ENCODE assay signal across 15 cellular contexts in genomic region chr6:35722121-35722761, GRCh38. TPM values are rescaled to one million over a fixed set of nuclear protein-coding genes. Genes with fewer than 3 reads are reported as not detected.
DNase-seq lines count a peak whose midpoint lies in the region; ATAC-seq and TF ChIP-seq lines count a peak whose summit lies in the region.
"Had no signal": no experiment of that assay in that cellular context is flagged by ENCODE, and none has a peak within 500 bp of the region (broad histone marks: within the 10 kb centered on the region; RNA-seq: fewer than 3 reads in every experiment).

No MANE protein-coding gene starts in this region.

- peak overlapping the region; percentile 83 for H3K27ac Mint-ChIP-seq in activated naive CD4-positive, alpha-beta T cell treated with anti-CD3 and anti-CD28 coated beads, Interleukin-2, amount 10 ng/mL, durations not matched to agents 7 days and 5 days
- H3K27ac Mint-ChIP-seq in nephron progenitor cell = no peak overlapping the region

- peak overlapping the region in 3 of 4 donors; percentile 53 to 100 (median 99) for H3K27ac ChIP-seq in upper lobe of left lung

- no peak for TF ChIP-seq POLR2A in upper lobe of left lung (IDR thresholded peaks at IDR 0.05)

- ATAC-seq in upper lobe of left lung (ENCODE audit: low FRiP score in 2 of 2) (no peak), GM19395 (IDR thresholded peaks at IDR 0.05; ENCODE audit: unreplicated experiment) (no peak), esophagus mucosa (no peak)
- ATAC-seq: stimulated activated naive CD8-positive, alpha-beta T cell treated with anti-CD3 and anti-CD28 coated beads, Interleukin-15, amount 100 ng/mL, for 72 hours had no signal

- DNase-seq in activated naive CD4-positive, alpha-beta T cell treated with anti-CD3 and anti-CD28 coated beads, Interleukin-2, amount 10 ng/mL, durations not matched to agents 7 days and 5 days = no peak
- DNase-seq in activated naive CD4-positive, alpha-beta T cell treated with anti-CD3 and anti-CD28 coated beads, Interleukin-2, amount 50 U/mL, for 16 hours = no peak
- DNase-seq in fibroblast of gingiva (ENCODE audit: low read depth) (peak; percentile 28), nephron progenitor cell (no peak), upper lobe of left lung (no peak)
- no peak for DNase-seq in stimulated activated CD8-positive, alpha-beta memory T cell treated with anti-CD3 and anti-CD28 coated beads, Interleukin-4, amount 100 ng/mL, for 48 hours
- DNase-seq: DND-41; immature natural killer cell; MV-4-11; NCI-H510A; stimulated activated naive CD8-positive, alpha-beta T cell treated with anti-CD3 and anti-CD28 coated beads, Interleukin-15, amount 100 ng/mL, for 72 hours; T-helper 9 cell had no signal

- H3K9me3 ChIP-seq in upper lobe of left lung = no peaks in the 10 kb centered on the region

- no peaks in the 10 kb centered on the region for H3K36me3 Mint-ChIP-seq in activated naive CD4-positive, alpha-beta T cell treated with anti-CD3 and anti-CD28 coated beads, Interleukin-2, amount 10 ng/mL, durations not matched to agents 7 days and 5 days
- H3K36me3 Mint-ChIP-seq in nephron progenitor cell (ENCODE audit: low read depth) = no peaks in the 10 kb centered on the region
- H3K36me3 Mint-ChIP-seq: immature natural killer cell had no signal

- H3K4me1 Mint-ChIP-seq in activated naive CD4-positive, alpha-beta T cell treated with anti-CD3 and anti-CD28 coated beads, Interleukin-2, amount 10 ng/mL, durations not matched to agents 7 days and 5 days = peaks cover 82% of the 10 kb centered on the region
- H3K4me1 Mint-ChIP-seq in nephron progenitor cell = peaks cover 90% of the 10 kb centered on the region

- TF ChIP-seq CTCF in nephron progenitor cell (IDR thresholded peaks at IDR 0.05) (no peak), upper lobe of left lung (IDR thresholded peaks at IDR 0.05) (no peak)

- no peaks in the 10 kb centered on the region for H3K9me3 Mint-ChIP-seq in activated naive CD4-positive, alpha-beta T cell treated with anti-CD3 and anti-CD28 coated beads, Interleukin-2, amount 10 ng/mL, durations not matched to agents 7 days and 5 days
- no peaks in the 10 kb centered on the region for H3K9me3 Mint-ChIP-seq in nephron progenitor cell
- H3K9me3 Mint-ChIP-seq: immature natural killer cell; stimulated activated naive CD8-positive, alpha-beta T cell treated with anti-CD3 and anti-CD28 coated beads, Interleukin-15, amount 100 ng/mL, for 72 hours had no signal

- no peaks in the 10 kb centered on the region for H3K27me3 Mint-ChIP-seq in activated naive CD4-positive, alpha-beta T cell treated with anti-CD3 and anti-CD28 coated beads, Interleukin-2, amount 10 ng/mL, durations not matched to agents 7 days and 5 days
- no peaks in the 10 kb centered on the region for H3K27me3 Mint-ChIP-seq in nephron progenitor cell (ENCODE audit: low read depth, poor library complexity)
- H3K27me3 Mint-ChIP-seq: stimulated activated naive CD8-positive, alpha-beta T cell treated with anti-CD3 and anti-CD28 coated beads, Interleukin-15, amount 100 ng/mL, for 72 hours had no signal

- CTCF ChIA-PET in activated naive CD4-positive, alpha-beta T cell treated with anti-CD3 and anti-CD28 coated beads, Interleukin-2, amount 10 ng/mL, durations not matched to agents 7 days and 5 days (lab: Charles Lee) = interaction anchor here (0.7 kb wide), 1 partner anchor 76 kb away, joined by 3 read pairs; no protein-coding TSS in a partner anchor

- H3K4me3 ChIP-seq in upper lobe of left lung = no peak overlapping the region

- no peaks in the 10 kb centered on the region for H3K27me3 ChIP-seq in upper lobe of left lung

- H3K4me3 Mint-ChIP-seq in activated naive CD4-positive, alpha-beta T cell treated with anti-CD3 and anti-CD28 coated beads, Interleukin-2, amount 10 ng/mL, durations not matched to agents 7 days and 5 days = no peak overlapping the region
- H3K4me3 Mint-ChIP-seq in nephron progenitor cell = peak overlapping the region; percentile 4
- H3K4me3 Mint-ChIP-seq: immature natural killer cell; stimulated activated naive CD8-positive, alpha-beta T cell treated with anti-CD3 and anti-CD28 coated beads, Interleukin-15, amount 100 ng/mL, for 72 hours had no signal

- H3K36me3 ChIP-seq in upper lobe of left lung = no peaks in the 10 kb centered on the region

- H3K4me1 ChIP-seq in upper lobe of left lung = peaks cover 95 to 100% (median 98%) of the 10 kb centered on the region in 4 donors

- TF ChIP-seq EP300 in upper lobe of left lung (IDR thresholded peaks at IDR 0.05) = peak in 1 of 4 donors; percentile 35

- WGBS in upper lobe of left lung, 2 donors = 80 to 82% methylated on average over 8 to 10 of the region's 10 CpGs

RNA-seq across cellular contexts. Expression of gene ARMC12, which starts 14.6 kb away (rescaled TPM):
- total RNA-seq in upper lobe of left lung (1 to 10 TPM in 1 of 6 donors, under 1 TPM in 4, not detected in 1; 0.46 to 6.3 (median 0.74) TPM), esophagus mucosa (not detected)

RNA-seq across cellular contexts. Expression of gene FKBP5, which starts 33.5 kb away (rescaled TPM):
- total RNA-seq in upper lobe of left lung (100 to 1,000 TPM; 112 to 203 (median 143) TPM), esophagus mucosa (65.5 TPM)

RNA-seq across cellular contexts. Expression of gene CLPSL2, which starts 54.2 kb away (rescaled TPM):
- total RNA-seq in upper lobe of left lung (not detected), esophagus mucosa (not detected)
- total RNA-seq: bronchial epithelial cell had no signal

RNA-seq across cellular contexts. Expression of gene CLPSL1, which starts 58.6 kb away (rescaled TPM):
- total RNA-seq in upper lobe of left lung (not detected), esophagus mucosa (not detected)
- total RNA-seq: bronchial epithelial cell had no signal
